ENCODE assay signal across 17 cellular contexts in the genomic region with DNA sequence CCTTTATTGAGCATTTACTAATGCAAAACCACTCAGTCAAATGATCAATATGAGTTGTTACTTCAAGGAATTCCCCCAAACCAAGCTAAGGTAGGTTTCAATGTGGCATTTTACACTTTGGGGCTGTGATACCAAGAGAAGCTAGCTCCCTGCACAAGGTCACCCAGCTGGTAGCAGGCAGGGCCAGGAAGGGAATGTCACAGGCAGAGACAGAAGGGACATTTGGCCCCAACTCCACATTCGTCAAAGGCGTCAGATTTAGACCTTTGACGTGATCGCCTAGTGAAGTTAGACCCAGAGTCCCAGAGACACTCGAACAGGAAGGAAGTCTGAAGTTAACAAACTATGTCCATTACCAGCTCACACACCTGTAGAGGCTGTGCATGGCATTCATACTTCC. TPM values are rescaled to one million over a fixed set of nuclear protein-coding genes. Genes with fewer than 3 reads are reported as not detected.
DNase-seq lines count a peak whose midpoint lies in the region; ATAC-seq and TF ChIP-seq lines count a peak whose summit lies in the region.
"Had no signal": no experiment of that assay in that cellular context is flagged by ENCODE, and none has a peak within 500 bp of the region (broad histone marks: within the 10 kb centered on the region; RNA-seq: fewer than 3 reads in every experiment).

No MANE protein-coding gene starts in this region.

- H3K4me3 Mint-ChIP-seq in IgD-negative memory B cell, result peak overlapping the region; percentile 0 to 54 (median 42)
- H3K4me3 Mint-ChIP-seq: activated CD4-positive, alpha-beta memory T cell treated with anti-CD3 and anti-CD28 coated beads, Interleukin-2, amount 10 ng/mL, durations not matched to agents 7 days and 5 days; endodermal cell; stimulated activated naive CD8-positive, alpha-beta T cell treated with anti-CD3 and anti-CD28 coated beads, Interleukin-15, Interleukin-2, amounts not matched to agents 100 ng/mL and 50 ng/mL, for 24 hours had no signal

- no peaks in the 10 kb centered on the region for H4K20me1 ChIP-seq in BLaER1 treated with 17β-estradiol and CSF1 and Interleukin-3, amounts not matched to agents 10 nM and 100 nM
- H4K20me1 ChIP-seq in osteoblast (ENCODE audit: insufficient read depth, low read length) (no peaks in the 10 kb centered on the region), hepatocyte (ENCODE audit: insufficient read depth, poor library complexity, severe bottlenecking) (no peaks in the 10 kb centered on the region)

- TF ChIP-seq CTCF in osteoblast (IDR thresholded peaks at IDR 0.05; ENCODE audit: extremely low read depth, low read depth, low read length) (no peak), hepatocyte (IDR thresholded peaks at IDR 0.05; ENCODE audit: poor library complexity) (no peak)

- H3K36me3 ChIP-seq in BLaER1 treated with 17β-estradiol and CSF1 and Interleukin-3, amounts not matched to agents 10 nM and 100 nM, result no peaks in the 10 kb centered on the region
- H3K36me3 ChIP-seq in osteoblast (ENCODE audit: insufficient read depth, low read length) (no peaks in the 10 kb centered on the region), hepatocyte (replicated peaks; ENCODE audit: insufficient read depth, low read depth) (no peaks in the 10 kb centered on the region)
- no peaks in the 10 kb centered on the region for H3K36me3 ChIP-seq in effector memory CD4-positive, alpha-beta T cell (ENCODE audit: control insufficient read depth, insufficient read depth, low read length)

- H3K4me3 ChIP-seq in BLaER1 treated with 17β-estradiol and CSF1 and Interleukin-3, amounts not matched to agents 10 nM and 100 nM, result no peak overlapping the region
- H3K4me3 ChIP-seq in osteoblast (ENCODE audit: insufficient read depth, low read length), result no peak overlapping the region
- no peak overlapping the region for H3K4me3 ChIP-seq in hepatocyte
- no peak overlapping the region for H3K4me3 ChIP-seq in effector memory CD4-positive, alpha-beta T cell (ENCODE audit: insufficient read depth, low read depth, low read length, poor library complexity, severe bottlenecking)

- peak overlapping the region in 6 of 11 experiments; percentile 15 to 63 (median 32); a peak in 9 of 22 replicates for H3K4me2 ChIP-seq in BLaER1 treated with 17β-estradiol and CSF1 and Interleukin-3, amounts not matched to agents 10 nM and 100 nM
- H3K4me2 ChIP-seq in osteoblast (ENCODE audit: insufficient read depth, low read length), result no peak overlapping the region
- H3K4me2 ChIP-seq in hepatocyte, result no peak overlapping the region

- DNase-seq in Right ventricle myocardium superior, result peak; percentile 66
- peak; percentile 2 for DNase-seq in osteoblast (ENCODE audit: insufficient read length, low spot score, missing footprints)
- no peak for DNase-seq in hepatocyte (ENCODE audit: low spot score)
- no peak for DNase-seq in ecto neural progenitor cell (ENCODE audit: low spot score)
- DNase-seq in effector memory CD4-positive, alpha-beta T cell, result no peak
- DNase-seq: activated CD4-positive, alpha-beta memory T cell treated with anti-CD3 and anti-CD28 coated beads, Interleukin-2, amount 10 ng/mL, durations not matched to agents 7 days and 5 days; central memory CD4-positive, alpha-beta T cell; endodermal cell; NCI-H1092; NCI-H2171; NCI-H774 had no signal

- H3K27ac ChIP-seq in BLaER1 treated with 17β-estradiol and CSF1 and Interleukin-3, amounts not matched to agents 10 nM and 100 nM, result no peak overlapping the region
- H3K27ac ChIP-seq in osteoblast (ENCODE audit: low read depth, low read length), result peak overlapping the region; percentile 56
- H3K27ac ChIP-seq in hepatocyte, result no peak overlapping the region
- no peak overlapping the region for H3K27ac ChIP-seq in effector memory CD4-positive, alpha-beta T cell (ENCODE audit: insufficient read depth, low read length, poor library complexity, severe bottlenecking)
- H3K27ac ChIP-seq: parathyroid adenoma had no signal

- peaks cover 2% of the 10 kb centered on the region for H3K36me3 Mint-ChIP-seq in IgD-negative memory B cell

- H3K4me1 Mint-ChIP-seq in IgD-negative memory B cell, result peaks cover 10 to 16% (median 11%) of the 10 kb centered on the region in 3 donors

- no peak overlapping the region for H3K9ac ChIP-seq in BLaER1 treated with 17β-estradiol and CSF1 and Interleukin-3, amounts not matched to agents 10 nM and 100 nM
- H3K9ac ChIP-seq: parathyroid adenoma had no signal

- ATAC-seq in Right ventricle myocardium superior (ENCODE audit: poor library complexity) (peak; percentile 88), GM19452 (IDR thresholded peaks at IDR 0.05; ENCODE audit: unreplicated experiment) (no peak)
- ATAC-seq: left lobe of liver had no signal

- intact Hi-C loops in Right ventricle myocardium superior (cut with DNase I), result no loop called here

- peak overlapping the region; percentile 14 for H2AFZ ChIP-seq in osteoblast (ENCODE audit: low read length)
- no peak overlapping the region for H2AFZ ChIP-seq in hepatocyte
- H2AFZ ChIP-seq: parathyroid adenoma had no signal

- 84% methylated on average over 5 of the region's 5 CpGs for WGBS in hepatocyte (ENCODE audit: low lambda C conversion rate, missing lambda C conversion rate)

- H3K27me3 ChIP-seq in BLaER1 treated with 17β-estradiol and CSF1 and Interleukin-3, amounts not matched to agents 10 nM and 100 nM, result no peaks in the 10 kb centered on the region
- H3K27me3 ChIP-seq in osteoblast (ENCODE audit: insufficient read depth, low read length) (peaks cover 2% of the 10 kb centered on the region), hepatocyte (no peaks in the 10 kb centered on the region)
- H3K27me3 ChIP-seq in effector memory CD4-positive, alpha-beta T cell (replicated peaks; ENCODE audit: control insufficient read depth, insufficient read depth, low read length, poor library complexity, severe bottlenecking), result no peaks in the 10 kb centered on the region

- peaks cover under 1 to 28% (median 22%) of the 10 kb centered on the region in 10 experiments; a peak in 18 of 20 replicates for H3K4me1 ChIP-seq in BLaER1 treated with 17β-estradiol and CSF1 and Interleukin-3, amounts not matched to agents 10 nM and 100 nM
- peaks cover 18% of the 10 kb centered on the region for H3K4me1 ChIP-seq in osteoblast (ENCODE audit: insufficient read depth, low read length)
- no peaks in the 10 kb centered on the region for H3K4me1 ChIP-seq in hepatocyte (ENCODE audit: insufficient read depth)
- H3K4me1 ChIP-seq in effector memory CD4-positive, alpha-beta T cell (ENCODE audit: control insufficient read depth, insufficient read depth, low read length, poor library complexity, severe bottlenecking), result no peaks in the 10 kb centered on the region
- H3K4me1 ChIP-seq: parathyroid adenoma had no signal

- H3K27ac Mint-ChIP-seq in IgD-negative memory B cell, result peak overlapping the region; percentile 60 to 92 (median 90)
- H3K27ac Mint-ChIP-seq: activated CD4-positive, alpha-beta memory T cell treated with anti-CD3 and anti-CD28 coated beads, Interleukin-2, amount 10 ng/mL, durations not matched to agents 7 days and 5 days; endodermal cell; stimulated activated naive CD8-positive, alpha-beta T cell treated with anti-CD3 and anti-CD28 coated beads, Interleukin-15, Interleukin-2, amounts not matched to agents 100 ng/mL and 50 ng/mL, for 24 hours had no signal

- H3K9me3 ChIP-seq in BLaER1 treated with 17β-estradiol and CSF1 and Interleukin-3, amounts not matched to agents 10 nM and 100 nM (replicated peaks in 1 of 11), result no peaks in the 10 kb centered on the region
- H3K9me3 ChIP-seq in osteoblast (ENCODE audit: low read depth, low read length) (no peaks in the 10 kb centered on the region), hepatocyte (ENCODE audit: low read depth) (no peaks in the 10 kb centered on the region)
- H3K9me3 ChIP-seq in effector memory CD4-positive, alpha-beta T cell (ENCODE audit: control insufficient read depth, low read length), result no peaks in the 10 kb centered on the region

- no peaks in the 10 kb centered on the region for H3K9me2 ChIP-seq in hepatocyte (replicated peaks; ENCODE audit: insufficient read depth)

- H3K79me2 ChIP-seq in osteoblast (ENCODE audit: insufficient read depth, low read length), result no peaks in the 10 kb centered on the region
- no peaks in the 10 kb centered on the region for H3K79me2 ChIP-seq in hepatocyte
- H3K79me2 ChIP-seq: parathyroid adenoma had no signal

- no peaks in the 10 kb centered on the region for H3K9me3 Mint-ChIP-seq in IgD-negative memory B cell
- H3K9me3 Mint-ChIP-seq: activated CD4-positive, alpha-beta memory T cell treated with anti-CD3 and anti-CD28 coated beads, Interleukin-2, amount 10 ng/mL, durations not matched to agents 7 days and 5 days; endodermal cell; stimulated activated naive CD8-positive, alpha-beta T cell treated with anti-CD3 and anti-CD28 coated beads, Interleukin-15, Interleukin-2, amounts not matched to agents 100 ng/mL and 50 ng/mL, for 24 hours had no signal

- H3K27me3 Mint-ChIP-seq in IgD-negative memory B cell, result no peaks in the 10 kb centered on the region
- H3K27me3 Mint-ChIP-seq: activated CD4-positive, alpha-beta memory T cell treated with anti-CD3 and anti-CD28 coated beads, Interleukin-2, amount 10 ng/mL, durations not matched to agents 7 days and 5 days; stimulated activated naive CD8-positive, alpha-beta T cell treated with anti-CD3 and anti-CD28 coated beads, Interleukin-15, Interleukin-2, amounts not matched to agents 100 ng/mL and 50 ng/mL, for 24 hours had no signal

RNA-seq across cellular contexts. Expression of gene SMG1, which starts 5.5 kb away (rescaled TPM):
- polyA plus RNA-seq in IgD-negative memory B cell (17.2 TPM), hepatocyte (9.9 and 13.9 TPM in 2 replicates)
- total RNA-seq in Right ventricle myocardium superior (39.3 TPM), osteoblast (99.6 and 101 TPM in 2 replicates), hepatocyte (57.0 and 59.8 TPM in 2 replicates)

RNA-seq across cellular contexts. Expression of gene TMC7, which starts 52.0 kb away (rescaled TPM):
- polyA plus RNA-seq in IgD-negative memory B cell (not detected), hepatocyte (4.4 and 5.7 TPM in 2 replicates)
- total RNA-seq in Right ventricle myocardium superior (0.67 TPM), osteoblast (1.1 and 1.5 TPM in 2 replicates), hepatocyte (5.9 and 6.5 TPM in 2 replicates)
- total RNA-seq: activated CD4-positive, alpha-beta memory T cell treated with anti-CD3 and anti-CD28 coated beads, Interleukin-2, amount 10 ng/mL, durations not matched to agents 7 days and 5 days had no signal

Comparison
In these comparisons a context has a peak if more than half of its experiments do, and no peak if none do; other contexts are left out.
1. H3K4me2 ChIP-seq: peak in BLaER1 treated with 17β-estradiol and CSF1 and Interleukin-3, amounts not matched to agents 10 nM and 100 nM (6 of 11); none in osteoblast (single experiment) and hepatocyte (single experiment).
2. DNase-seq: peak in Right ventricle myocardium superior (single experiment) and osteoblast (single experiment); none in hepatocyte (single experiment), ecto neural progenitor cell (single experiment) and effector memory CD4-positive, alpha-beta T cell (0 of 3).